In the genomic region with DNA sequence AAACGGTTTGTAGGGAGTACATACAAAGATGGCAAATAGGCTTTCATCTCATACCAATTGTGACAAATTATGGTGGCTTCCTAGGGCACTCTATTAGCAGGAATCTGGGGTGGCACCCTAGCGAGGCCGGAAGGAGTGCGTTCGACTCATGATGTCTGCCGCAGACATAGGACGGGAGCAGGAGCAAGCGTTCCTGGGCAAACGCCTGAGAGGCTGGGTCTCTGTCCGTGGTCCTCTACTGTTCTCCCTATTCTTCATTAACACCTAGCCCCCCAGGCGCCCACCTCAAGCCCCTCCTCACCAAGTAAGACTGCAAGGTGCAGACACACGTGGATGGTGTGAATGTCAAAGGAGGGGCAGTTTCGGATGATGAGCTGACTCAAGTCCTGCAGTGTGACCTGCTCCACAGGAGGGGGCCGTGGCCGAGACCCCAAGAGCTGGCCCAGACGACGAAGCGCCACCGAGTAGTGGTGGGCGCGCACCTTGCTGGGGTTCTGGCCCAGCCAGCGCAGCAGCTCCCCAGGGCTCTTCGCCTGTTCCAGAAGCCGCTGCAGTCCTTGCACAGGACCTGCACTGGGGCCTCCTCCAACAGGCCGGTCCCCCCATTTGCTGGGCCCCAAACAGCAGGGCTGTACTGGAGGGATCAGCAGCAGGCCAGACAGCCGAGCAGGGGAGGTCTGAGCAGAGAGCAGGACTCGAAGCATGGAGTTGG, we compare ENCODE assay signal across 10 cellular contexts. TPM values are rescaled to one million over a fixed set of nuclear protein-coding genes. Genes with fewer than 3 reads are reported as not detected.
DNase-seq lines count a peak whose midpoint lies in the region; ATAC-seq and TF ChIP-seq lines count a peak whose summit lies in the region.
"Had no signal": no experiment of that assay in that cellular context is flagged by ENCODE, and none has a peak within 500 bp of the region (broad histone marks: within the 10 kb centered on the region; RNA-seq: fewer than 3 reads in every experiment).

No MANE protein-coding gene starts in this region.

- no peak overlapping the region for H4K5ac ChIP-seq in IMR-90 (ENCODE audit: low read depth, low read length)

- 0 out of 2 replicates have a peak overlapping the region, but pooled peaks have one; percentile 95 for H3K14ac ChIP-seq in IMR-90 (replicated peaks; ENCODE audit: low read depth, low read length)

- CTCF ChIA-PET in A673 (lab: Charles Lee) (interaction anchor here (0.6 kb wide), 1 partner anchor 70 kb away, joined by 4 read pairs; no protein-coding TSS in a partner anchor), IMR-90 (lab: Yijun Ruan, JAX) (no interaction called here)

- H3K4me1 ChIP-seq in A673 (ENCODE audit: insufficient read depth, low read length, poor library complexity, severe bottlenecking) = peaks cover 37% of the 10 kb centered on the region
- peaks cover 22% of the 10 kb centered on the region for H3K4me1 ChIP-seq in IMR-90 (ENCODE audit: control insufficient read depth, insufficient read depth, low read length)
- H3K4me1 ChIP-seq in mucosa of stomach (ENCODE audit: control insufficient read depth, insufficient read depth, low read length) = peaks cover 50% of the 10 kb centered on the region

- dilution Hi-C loops in IMR-90 (cut with HindIII; ENCODE audit: low sequenced_read_pairs, unreplicated experiment) = no loop called here

- H3K9me1 ChIP-seq in IMR-90 (ENCODE audit: insufficient read depth, low read length) = no peaks in the 10 kb centered on the region; the same call in 1 of the 2 replicates

- no peak overlapping the region for H2BK20ac ChIP-seq in IMR-90 (ENCODE audit: low read depth, low read length)

- H2BK5ac ChIP-seq in IMR-90 (ENCODE audit: low read depth, low read length, poor library complexity, severe bottlenecking) = no peak overlapping the region

- no peak overlapping the region; a peak in 1 of 4 replicates for H4K8ac ChIP-seq in IMR-90 (ENCODE audit: low read depth in 2 of 2, low read length in 2 of 2)

- peak overlapping the region; percentile 92; the same call in 1 of the 2 replicates for H4K91ac ChIP-seq in IMR-90 (ENCODE audit: insufficient read depth, low read depth, low read length)

- peaks cover 22% of the 10 kb centered on the region for H4K20me1 ChIP-seq in IMR-90 (ENCODE audit: insufficient read depth, low read length)

- TF ChIP-seq RAD21 in IMR-90 (IDR thresholded peaks at IDR 0.05; ENCODE audit: low read length) = no peak

- peak overlapping the region; percentile 95; the same call in 1 of the 2 replicates for H3K4ac ChIP-seq in IMR-90 (ENCODE audit: low read depth, low read length)

- peak overlapping the region; percentile 98; the same call in 1 of the 2 replicates for H2AK5ac ChIP-seq in IMR-90 (ENCODE audit: low read depth, low read length)

- peak overlapping the region; percentile 95 for H3K27ac ChIP-seq in A673 (ENCODE audit: low read depth, low read length, poor library complexity, severe bottlenecking)
- no peak overlapping the region; the same call in 1 of the 2 replicates for H3K27ac ChIP-seq in IMR-90 (ENCODE audit: insufficient read depth, low read length)
- H3K27ac ChIP-seq in caudate nucleus (ENCODE audit: low read depth, low read length) = peak overlapping the region; percentile 98

- H3K4me2 ChIP-seq in IMR-90 (ENCODE audit: low read depth, low read length) = peak overlapping the region; percentile 91

- no peak overlapping the region for H2BK120ac ChIP-seq in IMR-90 (ENCODE audit: low read depth, low read length)

- no peak overlapping the region for H3K18ac ChIP-seq in IMR-90 (ENCODE audit: low read depth, low read length)

- peak overlapping the region; percentile 98 for H2AK9ac ChIP-seq in IMR-90 (replicated peaks; ENCODE audit: low read depth, low read length, poor library complexity)

- in situ Hi-C loops in IMR-90 (cut with MboI; ENCODE audit: low sequenced_read_pairs) = no loop called here

- POLR2A ChIA-PET in A673 (lab: Charles Lee; ENCODE audit: low non-redundant PET) (no interaction called here), IMR-90 (lab: Charles Lee; ENCODE audit: unreplicated experiment) (interaction anchor here (0.5 kb wide), 1 partner anchor 65 kb away, joined by 3 read pairs; no protein-coding TSS in a partner anchor)

- peaks cover 19 to 71% of the 10 kb centered on the region in 2 experiments; a peak in 3 of 4 replicates for H3K79me1 ChIP-seq in IMR-90 (ENCODE audit: low read depth in 1 of 2, low read length in 2 of 2)

- intact Hi-C loops in A673 (cut with micrococcal nuclease; ENCODE audit: unreplicated experiment) = no loop called here
- intact Hi-C loops in IMR-90 (cut with micrococcal nuclease) = no loop called here

- peak overlapping the region; percentile 93; the same call in 1 of the 2 replicates for H3K9ac ChIP-seq in IMR-90 (ENCODE audit: low read depth, low read length)
- H3K9ac ChIP-seq in mucosa of stomach (ENCODE audit: low read length) = peak overlapping the region; percentile 90

- H3K27me3 ChIP-seq in A673 (replicated peaks; ENCODE audit: insufficient read depth, low read depth, low read length, poor library complexity) (no peaks in the 10 kb centered on the region), IMR-90 (ENCODE audit: control insufficient read depth, insufficient read depth, low read length) (no peaks in the 10 kb centered on the region), mucosa of stomach (ENCODE audit: control insufficient read depth, insufficient read depth, low read length) (no peaks in the 10 kb centered on the region)

- peaks cover 30% of the 10 kb centered on the region for H3K36me3 ChIP-seq in A673 (ENCODE audit: insufficient read depth, low read length, poor library complexity, severe bottlenecking)
- H3K36me3 ChIP-seq in IMR-90 (ENCODE audit: control insufficient read depth, insufficient read depth, low read length) = peaks cover 35% of the 10 kb centered on the region
- H3K36me3 ChIP-seq in mucosa of stomach (ENCODE audit: control insufficient read depth, insufficient read depth, low read length) = peaks cover 11% of the 10 kb centered on the region

- H2AFZ ChIP-seq in IMR-90 (replicated peaks; ENCODE audit: low read length, poor library complexity) = no peak overlapping the region

- 0 out of 2 replicates have a peak overlapping the region, but pooled peaks have one; percentile 19 for H3K23ac ChIP-seq in IMR-90 (ENCODE audit: low read depth, low read length)

- peak overlapping the region; percentile 99 for H3K4me3 ChIP-seq in A673 (ENCODE audit: low read depth, low read length, poor library complexity, severe bottlenecking)
- H3K4me3 ChIP-seq in IMR-90 (ENCODE audit: insufficient read depth, low read depth, low read length) = peak overlapping the region; percentile 95
- peak overlapping the region; percentile 80 for H3K4me3 ChIP-seq in mucosa of stomach (ENCODE audit: low read length)

- BruUV-seq in A673 (replicated peaks; lab: Mats Ljungman, UMichigan) (no TSS peak), IMR-90 (replicated peaks; lab: Mats Ljungman, UMichigan) (no TSS peak)

- ATAC-seq in IMR-90 (ENCODE audit: low read depth) = no peak
- no peak for ATAC-seq in GM18907 (IDR thresholded peaks at IDR 0.05; ENCODE audit: unreplicated experiment)
- ATAC-seq in GM21576 (IDR thresholded peaks at IDR 0.05; ENCODE audit: unreplicated experiment) = no peak
- ATAC-seq in HG02870 (IDR thresholded peaks at IDR 0.05; ENCODE audit: unreplicated experiment) = no peak

- 86% methylated on average over 12 of the region's 27 CpGs; no CpG with 5 or more reads in 1 of the 2 experiments for WGBS in IMR-90 (ENCODE audit: extremely low coverage in 2 of 2, insufficient read length in 1 of 2), 2 experiments

- H2BK15ac ChIP-seq in IMR-90 (ENCODE audit: low read depth, low read length) = no peak overlapping the region

- peak overlapping the region; percentile 70; the same call in 1 of the 2 replicates for H3K56ac ChIP-seq in IMR-90 (ENCODE audit: extremely low read depth, insufficient read depth, low read length)

- TF ChIP-seq CTCF in A673 (conservative IDR thresholded peaks at IDR 0.05; ENCODE audit: low read depth, low read length) = no peak
- TF ChIP-seq CTCF in IMR-90 (conservative IDR thresholded peaks at IDR 0.05; ENCODE audit: low read depth, low read length) = no peak

- no peaks in the 10 kb centered on the region for H3K9me3 ChIP-seq in A673 (ENCODE audit: low read depth, low read length, poor library complexity, severe bottlenecking)
- no peaks in the 10 kb centered on the region for H3K9me3 ChIP-seq in IMR-90 (ENCODE audit: control insufficient read depth, insufficient read depth, low read length)
- no peaks in the 10 kb centered on the region for H3K9me3 ChIP-seq in mucosa of stomach (ENCODE audit: control insufficient read depth, low read length)

- no peak for TF ChIP-seq POLR2A in IMR-90 (IDR thresholded peaks at IDR 0.05; ENCODE audit: low read depth, low read length)

- no peak for DNase-seq in A673 (ENCODE audit: low spot score)
- DNase-seq in IMR-90 = no peak
- no peak for DNase-seq in caudate nucleus (lab: John Stamatoyannopoulos, UW)
- DNase-seq in anterior cingulate cortex (lab: John Stamatoyannopoulos, UW) = no peak
- DNase-seq: activated CD8-positive, alpha-beta memory T cell treated with anti-CD3 and anti-CD28 coated beads, Interleukin-2, amount 50 U/mL, for 4 hours; stimulated activated CD4-positive, alpha-beta T cell treated with anti-CD3 and anti-CD28 coated beads, Interleukin-1b, Interleukin-23, amount 100 ng/mL, for 48 hours had no signal

RNA-seq across cellular contexts. Expression of a gene that starts 1.3 kb away (rescaled TPM):
- total RNA-seq in A673 (2021) (70.8 and 80.5 TPM in 2 replicates), IMR-90 (2012; rRNA removed) (41.9 and 53.8 TPM in 2 replicates)
- polyA plus RNA-seq in IMR-90 (2012; rRNA removed) = 115 and 127 TPM in 2 replicates
- polyA plus RNA-seq in IMR-90 (2012; cell fraction: cytosol; rRNA removed) = 99.0 and 130 TPM in 2 replicates
- 430 and 1,164 TPM in 2 replicates for polyA plus RNA-seq in IMR-90 (2012; cell fraction: nucleus; rRNA removed; ENCODE audit: low replicate concordance)

RNA-seq across cellular contexts. Expression of a gene that starts 3.9 kb away (rescaled TPM):
- 43.8 and 44.7 TPM in 2 replicates for total RNA-seq in A673 (2021)
- total RNA-seq in IMR-90 (2012; rRNA removed) = 6.8 and 7.8 TPM in 2 replicates
- 29.8 and 38.3 TPM in 2 replicates for polyA plus RNA-seq in IMR-90 (2012; rRNA removed)
- polyA plus RNA-seq in IMR-90 (2012; cell fraction: cytosol; rRNA removed) = 24.3 and 48.1 TPM in 2 replicates
- 34.7 and 60.3 TPM in 2 replicates for polyA plus RNA-seq in IMR-90 (2012; cell fraction: nucleus; rRNA removed; ENCODE audit: low replicate concordance)

RNA-seq across cellular contexts. Expression of a gene that starts 6.9 kb away (rescaled TPM):
- total RNA-seq in A673 (2021) (115 and 133 TPM in 2 replicates), IMR-90 (2012; rRNA removed) (33.3 and 35.3 TPM in 2 replicates)
- 93.9 and 99.5 TPM in 2 replicates for polyA plus RNA-seq in IMR-90 (2012; rRNA removed)
- polyA plus RNA-seq in IMR-90 (2012; cell fraction: cytosol; rRNA removed) = 87.0 and 97.5 TPM in 2 replicates
- polyA plus RNA-seq in IMR-90 (2012; cell fraction: nucleus; rRNA removed; ENCODE audit: low replicate concordance) = 301 and 531 TPM in 2 replicates

RNA-seq across cellular contexts. Expression of a gene that starts 20.0 kb away (rescaled TPM):
- 213 and 222 TPM in 2 replicates for total RNA-seq in A673 (2021)
- 25.3 and 29.6 TPM in 2 replicates for total RNA-seq in IMR-90 (2012; rRNA removed)
- polyA plus RNA-seq in IMR-90 (2012; rRNA removed) = 91.0 and 112 TPM in 2 replicates
- polyA plus RNA-seq in IMR-90 (2012; cell fraction: cytosol; rRNA removed) = 70.2 and 89.3 TPM in 2 replicates
- polyA plus RNA-seq in IMR-90 (2012; cell fraction: nucleus; rRNA removed; ENCODE audit: low replicate concordance) = 205 and 510 TPM in 2 replicates

RNA-seq across cellular contexts. Expression of a gene that starts 21.7 kb away (rescaled TPM):
- total RNA-seq in A673 (2021) (21.1 and 25.7 TPM in 2 replicates), IMR-90 (2012; rRNA removed) (22.4 and 24.7 TPM in 2 replicates)
- polyA plus RNA-seq in IMR-90 (2012; rRNA removed) = 34.8 and 45.6 TPM in 2 replicates
- 29.1 and 41.6 TPM in 2 replicates for polyA plus RNA-seq in IMR-90 (2012; cell fraction: cytosol; rRNA removed)
- 16.0 and 19.1 TPM in 2 replicates for polyA plus RNA-seq in IMR-90 (2012; cell fraction: nucleus; rRNA removed; ENCODE audit: low replicate concordance)
